In genomic region chr9:132908635-132909034, GRCh38 we compare ENCODE assay signal across 14 cellular contexts. TPM values are rescaled to one million over a fixed set of nuclear protein-coding genes. Genes with fewer than 3 reads are reported as not detected.
DNase-seq lines count a peak whose midpoint lies in the region; ATAC-seq lines count a peak whose summit lies in the region.
"Had no signal": no experiment of that assay in that cellular context is flagged by ENCODE, and none has a peak within 500 bp of the region (broad histone marks: within the 10 kb centered on the region; RNA-seq: fewer than 3 reads in every experiment).

No MANE protein-coding gene starts in this region.

- no peak for DNase-seq in stimulated activated naive CD8-positive, alpha-beta T cell treated with anti-CD3 and anti-CD28 coated beads, Interleukin-15, amount 100 ng/mL, for 72 hours
- DNase-seq in stimulated activated naive CD8-positive, alpha-beta T cell treated with anti-CD3 and anti-CD28 coated beads, Interleukin-15, Interleukin-2, amounts not matched to agents 100 U/mL and 50 U/mL, for 24 hours, result no peak
- DNase-seq in T-helper 17 cell, result no peak
- peak; percentile 15 to 35 (median 28) for DNase-seq in effector memory CD4-positive, alpha-beta T cell
- no peak for DNase-seq in NCI-H69 (lab: John Stamatoyannopoulos, UW)
- no peak for DNase-seq in hippocampal formation (lab: John Stamatoyannopoulos, UW)
- DNase-seq in activated naive CD8-positive, alpha-beta T cell treated with anti-CD3 and anti-CD28 coated beads for 36 hours, result no peak
- DNase-seq: BE2C, HFFc6, KG1, NCI-H1105 treated with DMSO at 0.1 percent for 48 hours, NCI-H187, NCI-H82 had no signal

- no peak overlapping the region for H3K27ac ChIP-seq in effector memory CD4-positive, alpha-beta T cell (ENCODE audit: insufficient read depth, low read length, poor library complexity, severe bottlenecking)
- H3K27ac ChIP-seq: HL-60 had no signal

- ATAC-seq in stimulated activated naive CD8-positive, alpha-beta T cell treated with anti-CD3 and anti-CD28 coated beads, Interleukin-15, amount 100 ng/mL, for 72 hours, result peak; percentile 20
- ATAC-seq in stimulated activated naive CD8-positive, alpha-beta T cell treated with anti-CD3 and anti-CD28 coated beads, Interleukin-15, Interleukin-2, amounts not matched to agents 100 U/mL and 50 U/mL, for 24 hours, result no peak
- peak; percentile 77 for ATAC-seq in T-helper 17 cell

- H3K27me3 Mint-ChIP-seq in stimulated activated naive CD8-positive, alpha-beta T cell treated with anti-CD3 and anti-CD28 coated beads, Interleukin-15, amount 100 ng/mL, for 72 hours, result no peaks in the 10 kb centered on the region
- no peaks in the 10 kb centered on the region for H3K27me3 Mint-ChIP-seq in T-helper 17 cell
- H3K27me3 Mint-ChIP-seq in activated naive CD8-positive, alpha-beta T cell treated with anti-CD3 and anti-CD28 coated beads for 36 hours, result no peaks in the 10 kb centered on the region

- H3K9me3 Mint-ChIP-seq in stimulated activated naive CD8-positive, alpha-beta T cell treated with anti-CD3 and anti-CD28 coated beads, Interleukin-15, amount 100 ng/mL, for 72 hours, result no peaks in the 10 kb centered on the region
- no peaks in the 10 kb centered on the region for H3K9me3 Mint-ChIP-seq in activated naive CD8-positive, alpha-beta T cell treated with anti-CD3 and anti-CD28 coated beads for 36 hours
- H3K9me3 Mint-ChIP-seq: HFFc6 had no signal

- peaks cover 4% of the 10 kb centered on the region for H3K4me1 ChIP-seq in effector memory CD4-positive, alpha-beta T cell (ENCODE audit: control insufficient read depth, insufficient read depth, low read length, poor library complexity, severe bottlenecking)
- H3K4me1 ChIP-seq: BE2C had no signal

- no peak overlapping the region for H3K4me3 ChIP-seq in effector memory CD4-positive, alpha-beta T cell (ENCODE audit: insufficient read depth, low read depth, low read length, poor library complexity, severe bottlenecking)

- peak overlapping the region in 1 of 2 donors; percentile 13 for H3K27ac Mint-ChIP-seq in stimulated activated naive CD8-positive, alpha-beta T cell treated with anti-CD3 and anti-CD28 coated beads, Interleukin-15, amount 100 ng/mL, for 72 hours
- H3K27ac Mint-ChIP-seq in T-helper 17 cell, result peak overlapping the region; percentile 83
- H3K27ac Mint-ChIP-seq in activated naive CD8-positive, alpha-beta T cell treated with anti-CD3 and anti-CD28 coated beads for 36 hours, result no peak overlapping the region
- H3K27ac Mint-ChIP-seq: HFFc6 had no signal

- H3K9me3 ChIP-seq in T-helper 17 cell (ENCODE audit: control insufficient read depth, low read length, poor library complexity, severe bottlenecking), result no peaks in the 10 kb centered on the region
- H3K9me3 ChIP-seq in effector memory CD4-positive, alpha-beta T cell (ENCODE audit: control insufficient read depth, low read length), result no peaks in the 10 kb centered on the region
- H3K9me3 ChIP-seq: BE2C had no signal

- peaks cover 30% of the 10 kb centered on the region for H3K36me3 ChIP-seq in effector memory CD4-positive, alpha-beta T cell (ENCODE audit: control insufficient read depth, insufficient read depth, low read length)

- no peaks in the 10 kb centered on the region for H3K27me3 ChIP-seq in effector memory CD4-positive, alpha-beta T cell (replicated peaks; ENCODE audit: control insufficient read depth, insufficient read depth, low read length, poor library complexity, severe bottlenecking)
- H3K27me3 ChIP-seq: BE2C had no signal

- H3K4me3 Mint-ChIP-seq in stimulated activated naive CD8-positive, alpha-beta T cell treated with anti-CD3 and anti-CD28 coated beads, Interleukin-15, amount 100 ng/mL, for 72 hours, result no peak overlapping the region
- peak overlapping the region; percentile 12 for H3K4me3 Mint-ChIP-seq in T-helper 17 cell
- H3K4me3 Mint-ChIP-seq in activated naive CD8-positive, alpha-beta T cell treated with anti-CD3 and anti-CD28 coated beads for 36 hours, result no peak overlapping the region
- H3K4me3 Mint-ChIP-seq: HFFc6 had no signal

- peaks cover 6% of the 10 kb centered on the region for H3K36me3 Mint-ChIP-seq in T-helper 17 cell (ENCODE audit: low read depth)
- peaks cover 11% of the 10 kb centered on the region for H3K36me3 Mint-ChIP-seq in activated naive CD8-positive, alpha-beta T cell treated with anti-CD3 and anti-CD28 coated beads for 36 hours

- peaks cover 10% of the 10 kb centered on the region for H3K4me1 Mint-ChIP-seq in stimulated activated naive CD8-positive, alpha-beta T cell treated with anti-CD3 and anti-CD28 coated beads, Interleukin-15, amount 100 ng/mL, for 72 hours
- peaks cover 11% of the 10 kb centered on the region for H3K4me1 Mint-ChIP-seq in T-helper 17 cell
- peaks cover 12% of the 10 kb centered on the region for H3K4me1 Mint-ChIP-seq in activated naive CD8-positive, alpha-beta T cell treated with anti-CD3 and anti-CD28 coated beads for 36 hours

RNA-seq across cellular contexts. Expression of gene SPACA9, which starts 29.9 kb away (rescaled TPM):
- total RNA-seq in T-helper 17 cell, result under 1 TPM; 0.52 to 0.86 TPM
- 1 to 10 TPM; 1.9 to 2.7 TPM for total RNA-seq in activated naive CD8-positive, alpha-beta T cell treated with anti-CD3 and anti-CD28 coated beads for 36 hours

RNA-seq across cellular contexts. Expression of gene AK8, which starts 30.6 kb away (rescaled TPM):
- under 1 TPM in 1 of 2 donors, not detected in 1; 0.32 TPM for total RNA-seq in T-helper 17 cell
- total RNA-seq in activated naive CD8-positive, alpha-beta T cell treated with anti-CD3 and anti-CD28 coated beads for 36 hours, result under 1 TPM; 0.10 to 0.36 TPM

RNA-seq across cellular contexts. Expression of gene TSC1, which starts 35.8 kb away (rescaled TPM):
- total RNA-seq in T-helper 17 cell, result 10 to 100 TPM; 51.2 to 58.3 TPM
- 10 to 100 TPM; 23.6 to 28.5 TPM for total RNA-seq in activated naive CD8-positive, alpha-beta T cell treated with anti-CD3 and anti-CD28 coated beads for 36 hours

Comparison
In these comparisons a context has a peak if more than half of its experiments do, and no peak if none do; other contexts are left out.
1. DNase-seq: peak in effector memory CD4-positive, alpha-beta T cell (3 of 3); none in stimulated activated naive CD8-positive, alpha-beta T cell treated with anti-CD3 and anti-CD28 coated beads, Interleukin-15, amount 100 ng/mL, for 72 hours (0 of 2), stimulated activated naive CD8-positive, alpha-beta T cell treated with anti-CD3 and anti-CD28 coated beads, Interleukin-15, Interleukin-2, amounts not matched to agents 100 U/mL and 50 U/mL, for 24 hours (single experiment), T-helper 17 cell (0 of 3), NCI-H69 (single experiment), hippocampal formation (0 of 2) and activated naive CD8-positive, alpha-beta T cell treated with anti-CD3 and anti-CD28 coated beads for 36 hours (single experiment).